Comparison of ENCODE assay signal across 20 cellular contexts in genomic region chr10:77913090-77913489, GRCh38. TPM values are rescaled to one million over a fixed set of nuclear protein-coding genes. Genes with fewer than 3 reads are reported as not detected.
DNase-seq lines count a peak whose midpoint lies in the region; ATAC-seq and TF ChIP-seq lines count a peak whose summit lies in the region.
"Had no signal": no experiment of that assay in that cellular context is flagged by ENCODE, and none has a peak within 500 bp of the region (broad histone marks: within the 10 kb centered on the region; RNA-seq: fewer than 3 reads in every experiment).

No MANE protein-coding gene starts in this region.

- intact Hi-C loops in MCF 10A (cut with micrococcal nuclease): no loop called here
- intact Hi-C loops in mammary epithelial cell (cut with micrococcal nuclease): no loop called here

- H4K20me1 ChIP-seq in mammary epithelial cell (ENCODE audit: insufficient read depth, low read length) (peaks cover 2% of the 10 kb centered on the region), GM23338 (replicated peaks; ENCODE audit: insufficient read depth) (peaks cover 26% of the 10 kb centered on the region), Karpas-422 (ENCODE audit: insufficient read depth, low read depth, low read length) (no peaks in the 10 kb centered on the region)

- H3K36me3 ChIP-seq in mammary epithelial cell (ENCODE audit: insufficient read depth, low read length): no peaks in the 10 kb centered on the region
- no peaks in the 10 kb centered on the region for H3K36me3 ChIP-seq in GM23338 (ENCODE audit: insufficient read depth)
- H3K36me3 ChIP-seq in Karpas-422 (ENCODE audit: insufficient read depth, low read length): no peaks in the 10 kb centered on the region
- H3K36me3 ChIP-seq: BE2C had no signal

- in situ Hi-C loops in mammary epithelial cell (cut with MboI; ENCODE audit: low sequenced_read_pairs in 2 of 2): no loop called here

- no peaks in the 10 kb centered on the region for H3K9me2 ChIP-seq in GM23338 (ENCODE audit: insufficient read depth)
- H3K9me2 ChIP-seq in Karpas-422 (replicated peaks; ENCODE audit: insufficient read depth, low read length): no peaks in the 10 kb centered on the region

- H3K4me1 Mint-ChIP-seq in MCF 10A (ENCODE audit: insufficient read depth, unreplicated experiment) (peaks cover 40% of the 10 kb centered on the region), GM23338 (peaks cover 30% of the 10 kb centered on the region)
- H3K4me1 Mint-ChIP-seq: CD4-positive, alpha-beta memory T cell had no signal

- CTCF ChIA-PET in MCF 10A (lab: Yijun Ruan, JAX) (interaction anchor here (0.7 to 1.8 kb wide), 4 partner anchors 13 to 61 kb away, joined by 3 to 10 read pairs (median 5); no protein-coding TSS in a partner anchor), mammary epithelial cell (lab: Charles Lee; ENCODE audit: low non-redundant PET) (no interaction called here), RWPE1 (lab: Yijun Ruan, JAX) (no interaction called here)

- POLR2A ChIA-PET in MCF 10A (lab: Yijun Ruan, JAX) (interaction anchor here (0.8 to 3.0 kb wide), 6 partner anchors 10 to 37 kb away, joined by 3 to 8 read pairs (median 6); partner anchors contain the start of gene DLG5), RWPE1 (lab: Yijun Ruan, JAX; ENCODE audit: low non-redundant PET) (no interaction called here)

- dilution Hi-C loops in mammary epithelial cell (cut with HindIII; ENCODE audit: low sequenced_read_pairs): no loop called here

- H3K9me3 ChIP-seq in mammary epithelial cell (replicated peaks; ENCODE audit: insufficient read depth, low read length) (no peaks in the 10 kb centered on the region), Karpas-422 (ENCODE audit: low read length) (no peaks in the 10 kb centered on the region)
- H3K9me3 ChIP-seq: BE2C had no signal

- H3K4me2 ChIP-seq in mammary epithelial cell (ENCODE audit: insufficient read depth, low read depth, low read length): no peak overlapping the region
- no peak overlapping the region for H3K4me2 ChIP-seq in GM23338
- H3K4me2 ChIP-seq in Karpas-422 (ENCODE audit: low read depth, low read length, poor library complexity, severe bottlenecking): no peak overlapping the region

- H3K27ac Mint-ChIP-seq in MCF 10A (ENCODE audit: low read depth, unreplicated experiment) (peak overlapping the region; percentile 61), GM23338 (no peak overlapping the region; the same call in 1 of the 2 replicates)
- H3K27ac Mint-ChIP-seq: CD4-positive, alpha-beta memory T cell had no signal

- H3K79me2 ChIP-seq in mammary epithelial cell (ENCODE audit: insufficient read depth, low read length) (peaks cover 97% of the 10 kb centered on the region), GM23338 (replicated peaks; ENCODE audit: insufficient read depth) (peaks cover 100% of the 10 kb centered on the region), Karpas-422 (ENCODE audit: low read length) (no peaks in the 10 kb centered on the region)

- H3K4me3 Mint-ChIP-seq in MCF 10A (ENCODE audit: unreplicated experiment) (no peak overlapping the region), GM23338 (no peak overlapping the region)
- H3K4me3 Mint-ChIP-seq: CD4-positive, alpha-beta memory T cell; H9 had no signal

- H3K36me3 Mint-ChIP-seq in MCF 10A (ENCODE audit: insufficient read depth, unreplicated experiment) (peaks cover 54% of the 10 kb centered on the region), GM23338 (ENCODE audit: low read depth) (peaks cover 6% of the 10 kb centered on the region; the same call in 2 of the 3 replicates)
- H3K36me3 Mint-ChIP-seq: CD4-positive, alpha-beta memory T cell had no signal

- no peak for DNase-seq in MCF 10A (ENCODE audit: unreplicated experiment)
- DNase-seq in mammary epithelial cell: no peak
- DNase-seq in GM23338 (ENCODE audit: low spot score): no peak
- DNase-seq in Karpas-422: peak; percentile 40
- DNase-seq in RWPE1 (ENCODE audit: low spot score): no peak
- no peak for DNase-seq in activated effector memory CD4-positive, alpha-beta T cell treated with Interleukin-2 at 50 U/mL for 16 hours
- DNase-seq in ureter (ENCODE audit: low spot score): no peak
- DNase-seq: ACHN; AML-193; BE2C; C1 segment of cervical spinal cord; Calu3; CD4-positive, alpha-beta memory T cell; COR-L47; DND-41; GM23248; H9 had no signal

- H3K4me1 ChIP-seq in mammary epithelial cell (ENCODE audit: insufficient read depth, low read length) (peaks cover 10% of the 10 kb centered on the region), GM23338 (ENCODE audit: insufficient read depth) (peaks cover 18% of the 10 kb centered on the region), Karpas-422 (ENCODE audit: low read length) (no peaks in the 10 kb centered on the region)

- no peak overlapping the region for H3K27ac ChIP-seq in mammary epithelial cell (ENCODE audit: insufficient read depth, low read depth, low read length)
- peak overlapping the region; percentile 72; the same call in 1 of the 2 replicates for H3K27ac ChIP-seq in GM23338 (ENCODE audit: low read depth)
- H3K27ac ChIP-seq in Karpas-422 (ENCODE audit: low read length): no peak overlapping the region
- H3K27ac ChIP-seq in RWPE1: peak overlapping the region; percentile 50; the same call in 1 of the 2 replicates
- H3K27ac ChIP-seq: 22Rv1, GM23248 had no signal

- 58% methylated on average over 4 of the region's 4 CpGs for WGBS in mammary epithelial cell (ENCODE audit: low coverage, missing lambda C conversion rate)

- H3F3A ChIP-seq in GM23338 (replicated peaks; ENCODE audit: low read depth): 0 out of 2 replicates have a peak, but pooled peaks cover 3% of the 10 kb centered on the region

- H3K27me3 Mint-ChIP-seq in MCF 10A (ENCODE audit: insufficient read depth, unreplicated experiment): no peaks in the 10 kb centered on the region
- H3K27me3 Mint-ChIP-seq in GM23338 (ENCODE audit: insufficient read depth, low read depth, poor library complexity): peaks cover 12% of the 10 kb centered on the region

- BruUV-seq in MCF 10A (replicated peaks; lab: Mats Ljungman, UMichigan) (no TSS peak), mammary epithelial cell (replicated peaks; lab: Mats Ljungman, UMichigan) (no TSS peak)

- H3K27me3 ChIP-seq in mammary epithelial cell (ENCODE audit: insufficient read depth, low read length) (no peaks in the 10 kb centered on the region), GM23338 (ENCODE audit: insufficient read depth) (no peaks in the 10 kb centered on the region), Karpas-422 (ENCODE audit: low read length) (no peaks in the 10 kb centered on the region)
- H3K27me3 ChIP-seq: BE2C had no signal

- H3K4me3 ChIP-seq in mammary epithelial cell (replicated peaks in 1 of 3; ENCODE audit: insufficient read depth in 1 of 3, low read depth in 2 of 3, low read length in 3 of 3) (no peak overlapping the region), GM23338 (no peak overlapping the region), Karpas-422 (ENCODE audit: low read length) (no peak overlapping the region)
- H3K4me3 ChIP-seq: GM23248 had no signal

- no peak overlapping the region for H2AFZ ChIP-seq in mammary epithelial cell (ENCODE audit: low read depth, low read length)
- no peak overlapping the region for H2AFZ ChIP-seq in GM23338
- H2AFZ ChIP-seq in Karpas-422 (ENCODE audit: low read length): no peak overlapping the region
- H2AFZ ChIP-seq: GM23248 had no signal

- TF ChIP-seq CTCF in MCF 10A (IDR thresholded peaks at IDR 0.05; ENCODE audit: unreplicated experiment) (no peak), mammary epithelial cell (conservative IDR thresholded peaks at IDR 0.05 in 1 of 2, IDR thresholded peaks at IDR 0.05 in 1 of 2; ENCODE audit: extremely low read depth in 1 of 2, insufficient read depth in 1 of 2, low read depth in 1 of 2, low read length in 2 of 2) (no peak), GM23338 (conservative IDR thresholded peaks at IDR 0.05; ENCODE audit: low read depth in 2 of 2) (no peak), RWPE1 (conservative IDR thresholded peaks at IDR 0.05; ENCODE audit: low read depth) (no peak)

- ATAC-seq in GM23338 (no peak), GM18867 (IDR thresholded peaks at IDR 0.05; ENCODE audit: unreplicated experiment) (no peak)
- ATAC-seq: HCT116 had no signal

- H3K9ac ChIP-seq in mammary epithelial cell (ENCODE audit: insufficient read depth, low read length): no peak overlapping the region
- H3K9ac ChIP-seq in Karpas-422 (ENCODE audit: low read length): no peak overlapping the region
- H3K9ac ChIP-seq: GM23248 had no signal

- no peaks in the 10 kb centered on the region for H3K9me3 Mint-ChIP-seq in MCF 10A (ENCODE audit: unreplicated experiment)
- no peaks in the 10 kb centered on the region for H3K9me3 Mint-ChIP-seq in GM23338
- H3K9me3 Mint-ChIP-seq: H9 had no signal

TF ChIP-seq in GM23338, 12 proteins besides CTCF, POLR2A, EP300 and RAD21 (continues in another document):
- no peak for TF ChIP-seq ZNF114 (CRISPR knock-in tag; IDR thresholded peaks at IDR 0.05)
- TF ChIP-seq STAT1 (IDR thresholded peaks at IDR 0.05; ENCODE audit: unreplicated experiment): no peak
- TF ChIP-seq JUNB (IDR thresholded peaks at IDR 0.05; ENCODE audit: unreplicated experiment): no peak

RNA-seq across cellular contexts. Expression of gene DLG5, which starts 13.5 kb away (rescaled TPM):
- total RNA-seq in MCF 10A (2022) (126 and 127 TPM in 2 replicates), mammary epithelial cell (10 to 100 TPM; 40.8 to 76.5 TPM), ureter (75.7 TPM)
- polyA plus RNA-seq in mammary epithelial cell (31.5 TPM), GM23338 (2016; fragmentation: Nextera tagmentation; extraction: Ambion mirVana) (6.0 and 7.4 TPM in 2 replicates)
- 142 TPM for polyA minus RNA-seq in mammary epithelial cell
- total RNA-seq in GM23338 (2014; rRNA removed; shearing (Covaris generic)): 50.8 and 66.6 TPM in 2 replicates
- 0.19 and 0.43 TPM in 2 replicates for total RNA-seq in Karpas-422 (2014; rRNA removed; shearing (Covaris generic); ENCODE audit: low replicate concordance)

Comparison
In these comparisons a context has a peak if more than half of its experiments do, and no peak if none do; other contexts are left out.
1. H3K27ac ChIP-seq: peak in GM23338 (single experiment) and RWPE1 (single experiment); none in mammary epithelial cell (single experiment) and Karpas-422 (single experiment).
2. RNA of gene DLG5, which starts 13.5 kb away (total RNA-seq): 126 to 127 TPM in MCF 10A, 40.8 to 76.5 TPM in mammary epithelial cell, 75.7 TPM in ureter (single experiment) and 50.8 to 66.6 TPM in GM23338; 0.19 to 0.43 TPM in Karpas-422; every median in the first group is over 10 times any median in the second.